ENCODE assay signal across 8 cellular contexts in genomic region chr9:35606138-35606504, GRCh38. TPM values are rescaled to one million over a fixed set of nuclear protein-coding genes. Genes with fewer than 3 reads are reported as not detected.
DNase-seq lines count a peak whose midpoint lies in the region; ATAC-seq and TF ChIP-seq lines count a peak whose summit lies in the region.

No MANE protein-coding gene starts in this region.

- CTCF ChIA-PET in activated CD8-positive, alpha-beta memory T cell treated with anti-CD3 and anti-CD28 coated beads, Interleukin-2, amount 10 ng/mL, durations not matched to agents 7 days and 5 days (lab: Charles Lee): interaction anchor here (1.0 to 4.7 kb wide), 9 partner anchors 11 to 220 kb away, joined by 3 to 63 read pairs (median 17); partner anchors contain the start of genes ARHGEF39, CCDC107, CD72 and RMRP
- CTCF ChIA-PET in activated CD8-positive, alpha-beta T cell treated with anti-CD3 and anti-CD28 coated beads for 36 hours (lab: Charles Lee): interaction anchor here (0.8 to 3.2 kb wide), 5 partner anchors 9 to 206 kb away, joined by 3 to 21 read pairs (median 3); partner anchors contain the start of genes CCDC107, RMRP and SPAG8

- H3K4me3 ChIP-seq in testis: peak overlapping the region; percentile 72 to 89

- H3K27ac ChIP-seq in testis: peak overlapping the region in 1 of 2 donors; percentile 93

- POLR2A ChIA-PET in activated CD8-positive, alpha-beta T cell treated with anti-CD3 and anti-CD28 coated beads for 36 hours (lab: Charles Lee): interaction anchor here (0.6 to 3.1 kb wide), 4 partner anchors 11 to 707 kb away, joined by 3 to 10 read pairs (median 6); no protein-coding TSS in a partner anchor

- no peak for TF ChIP-seq CTCF in activated CD8-positive, alpha-beta T cell treated with anti-CD3 and anti-CD28 coated beads for 36 hours (IDR thresholded peaks at IDR 0.05)
- TF ChIP-seq CTCF in testis (IDR thresholded peaks at IDR 0.05): no peak

- ATAC-seq in activated CD8-positive, alpha-beta memory T cell treated with anti-CD3 and anti-CD28 coated beads, Interleukin-2, amount 10 ng/mL, durations not matched to agents 7 days and 5 days: no peak
- ATAC-seq in activated CD8-positive, alpha-beta T cell treated with anti-CD3 and anti-CD28 coated beads for 36 hours: no peak
- ATAC-seq in GM21717 (IDR thresholded peaks at IDR 0.05; ENCODE audit: unreplicated experiment): no peak

- H3K27ac Mint-ChIP-seq in activated CD8-positive, alpha-beta memory T cell treated with anti-CD3 and anti-CD28 coated beads, Interleukin-2, amount 10 ng/mL, durations not matched to agents 7 days and 5 days: no peak overlapping the region
- no peak overlapping the region for H3K27ac Mint-ChIP-seq in activated CD8-positive, alpha-beta T cell treated with anti-CD3 and anti-CD28 coated beads for 36 hours
- peak overlapping the region; percentile 57 to 85 (median 74) for H3K27ac Mint-ChIP-seq in immature natural killer cell

- no peak for DNase-seq in activated CD8-positive, alpha-beta memory T cell treated with anti-CD3 and anti-CD28 coated beads, Interleukin-2, amount 10 ng/mL, durations not matched to agents 7 days and 5 days
- no peak for DNase-seq in activated CD8-positive, alpha-beta memory T cell treated with anti-CD3 and anti-CD28 coated beads for 24 hours
- peak; percentile 8 for DNase-seq in activated CD8-positive, alpha-beta T cell treated with anti-CD3 and anti-CD28 coated beads for 36 hours
- no peak for DNase-seq in immature natural killer cell
- no peak for DNase-seq in testis
- no peak for DNase-seq in stimulated activated naive CD4-positive, alpha-beta T cell (lab: John Stamatoyannopoulos, UW)
- DNase-seq in kidney glomerular epithelial cell (lab: John Stamatoyannopoulos, UW): no peak

- intact Hi-C loops in activated CD8-positive, alpha-beta T cell treated with anti-CD3 and anti-CD28 coated beads for 36 hours (cut with micrococcal nuclease): no loop called here
- intact Hi-C loops in testis (cut with DNase I; ENCODE audit: low total_unique reads): no loop called here

- H3K9me3 ChIP-seq in testis: no peaks in the 10 kb centered on the region

- peak overlapping the region; percentile 71 for H3K4me3 Mint-ChIP-seq in activated CD8-positive, alpha-beta memory T cell treated with anti-CD3 and anti-CD28 coated beads, Interleukin-2, amount 10 ng/mL, durations not matched to agents 7 days and 5 days
- peak overlapping the region; percentile 82 for H3K4me3 Mint-ChIP-seq in activated CD8-positive, alpha-beta T cell treated with anti-CD3 and anti-CD28 coated beads for 36 hours
- peak overlapping the region; percentile 81 to 84 (median 82) for H3K4me3 Mint-ChIP-seq in immature natural killer cell

- peaks cover 14% of the 10 kb centered on the region for H3K4me1 ChIP-seq in testis

- no peaks in the 10 kb centered on the region for H3K27me3 ChIP-seq in testis

- H3K27me3 Mint-ChIP-seq in activated CD8-positive, alpha-beta memory T cell treated with anti-CD3 and anti-CD28 coated beads, Interleukin-2, amount 10 ng/mL, durations not matched to agents 7 days and 5 days: no peaks in the 10 kb centered on the region
- no peaks in the 10 kb centered on the region for H3K27me3 Mint-ChIP-seq in activated CD8-positive, alpha-beta T cell treated with anti-CD3 and anti-CD28 coated beads for 36 hours
- H3K27me3 Mint-ChIP-seq in immature natural killer cell (ENCODE audit: low read depth in 3 of 3): peaks cover 6 to 12% (median 11%) of the 10 kb centered on the region in 3 donors

- H3K9me3 Mint-ChIP-seq in activated CD8-positive, alpha-beta memory T cell treated with anti-CD3 and anti-CD28 coated beads, Interleukin-2, amount 10 ng/mL, durations not matched to agents 7 days and 5 days (ENCODE audit: low read depth): no peaks in the 10 kb centered on the region
- H3K9me3 Mint-ChIP-seq in activated CD8-positive, alpha-beta T cell treated with anti-CD3 and anti-CD28 coated beads for 36 hours: no peaks in the 10 kb centered on the region
- H3K9me3 Mint-ChIP-seq in immature natural killer cell: peaks cover 0 to 2% (median 0%) of the 10 kb centered on the region in 6 donors

- no peaks in the 10 kb centered on the region for H3K36me3 ChIP-seq in testis (ENCODE audit: low read depth, missing control alignments)

- H3K4me1 Mint-ChIP-seq in activated CD8-positive, alpha-beta memory T cell treated with anti-CD3 and anti-CD28 coated beads, Interleukin-2, amount 10 ng/mL, durations not matched to agents 7 days and 5 days: peaks cover 30% of the 10 kb centered on the region
- H3K4me1 Mint-ChIP-seq in activated CD8-positive, alpha-beta T cell treated with anti-CD3 and anti-CD28 coated beads for 36 hours (ENCODE audit: low read depth): peaks cover 28% of the 10 kb centered on the region
- peaks cover 45 to 50% of the 10 kb centered on the region in 2 donors for H3K4me1 Mint-ChIP-seq in immature natural killer cell

- H3K36me3 Mint-ChIP-seq in activated CD8-positive, alpha-beta memory T cell treated with anti-CD3 and anti-CD28 coated beads, Interleukin-2, amount 10 ng/mL, durations not matched to agents 7 days and 5 days: peaks cover 11% of the 10 kb centered on the region
- peaks cover 23% of the 10 kb centered on the region for H3K36me3 Mint-ChIP-seq in activated CD8-positive, alpha-beta T cell treated with anti-CD3 and anti-CD28 coated beads for 36 hours (ENCODE audit: low read depth)
- H3K36me3 Mint-ChIP-seq in immature natural killer cell: peaks cover 0 to 12% (median 7%) of the 10 kb centered on the region in 3 donors

- 0 to 3% methylated on average over 5 of the region's 5 CpGs for WGBS in testis, 2 donors

- TF ChIP-seq POLR2A in testis (IDR thresholded peaks at IDR 0.05): no peak

RNA-seq across cellular contexts. Expression of gene TESK1, which starts 1.1 kb away (rescaled TPM):
- total RNA-seq in activated CD8-positive, alpha-beta memory T cell treated with anti-CD3 and anti-CD28 coated beads, Interleukin-2, amount 10 ng/mL, durations not matched to agents 7 days and 5 days: 10 to 100 TPM; 27.9 to 37.1 TPM
- 10 to 100 TPM; 26.1 to 26.9 TPM for total RNA-seq in activated CD8-positive, alpha-beta T cell treated with anti-CD3 and anti-CD28 coated beads for 36 hours
- polyA plus RNA-seq in immature natural killer cell (10 to 100 TPM in 1 of 3 donors, 1 to 10 TPM in 2; 6.5 to 23.7 (median 8.1) TPM), testis (ENCODE audit: insufficient read depth, low read depth, low replicate concordance) (92.6 TPM)
- 100 to 1,000 TPM in 1 of 2 donors, 10 to 100 TPM in 1; 89.6 to 104 TPM for total RNA-seq in testis

RNA-seq across cellular contexts. Expression of gene CD72, which starts 12.1 kb away (rescaled TPM):
- 10 to 100 TPM; 11.4 to 11.9 TPM for total RNA-seq in activated CD8-positive, alpha-beta memory T cell treated with anti-CD3 and anti-CD28 coated beads, Interleukin-2, amount 10 ng/mL, durations not matched to agents 7 days and 5 days
- 10 to 100 TPM; 13.1 to 15.5 TPM for total RNA-seq in activated CD8-positive, alpha-beta T cell treated with anti-CD3 and anti-CD28 coated beads for 36 hours
- polyA plus RNA-seq in immature natural killer cell: 10 to 100 TPM in 2 of 3 donors, 1 to 10 TPM in 1; 6.2 to 18.4 (median 10.1) TPM
- under 1 TPM; 0.63 to 0.99 TPM for total RNA-seq in testis
- polyA plus RNA-seq in testis (ENCODE audit: insufficient read depth, low read depth, low replicate concordance): 3.2 TPM

RNA-seq across cellular contexts. Expression of gene SIT1, which starts 44.6 kb away (rescaled TPM):
- 100 to 1,000 TPM; 144 to 155 TPM for total RNA-seq in activated CD8-positive, alpha-beta memory T cell treated with anti-CD3 and anti-CD28 coated beads, Interleukin-2, amount 10 ng/mL, durations not matched to agents 7 days and 5 days
- total RNA-seq in activated CD8-positive, alpha-beta T cell treated with anti-CD3 and anti-CD28 coated beads for 36 hours: 100 to 1,000 TPM in 1 of 2 experiments, 10 to 100 TPM in 1; 99.9 to 102 TPM
- polyA plus RNA-seq in immature natural killer cell (1 to 10 TPM in 1 of 3 donors, under 1 TPM in 2; 0.26 to 1.4 (median 0.49) TPM), testis (ENCODE audit: insufficient read depth, low read depth, low replicate concordance) (1.6 TPM)
- under 1 TPM in 1 of 2 donors, not detected in 1; 0.43 TPM for total RNA-seq in testis

RNA-seq across cellular contexts. Expression of gene RMRP, which starts 51.7 kb away (rescaled TPM):
- over 10,000 TPM in 1 of 2 experiments, 1,000 to 10,000 TPM in 1; 6,751 to 13,083 TPM for total RNA-seq in activated CD8-positive, alpha-beta memory T cell treated with anti-CD3 and anti-CD28 coated beads, Interleukin-2, amount 10 ng/mL, durations not matched to agents 7 days and 5 days
- over 10,000 TPM; 13,164 to 13,311 TPM for total RNA-seq in activated CD8-positive, alpha-beta T cell treated with anti-CD3 and anti-CD28 coated beads for 36 hours
- 10 to 100 TPM in 1 of 3 donors, not detected in 2; 23.0 TPM for polyA plus RNA-seq in immature natural killer cell
- over 10,000 TPM in 1 of 2 donors, 1,000 to 10,000 TPM in 1; 4,421 to 15,053 TPM for total RNA-seq in testis
- polyA plus RNA-seq in testis (ENCODE audit: insufficient read depth, low read depth, low replicate concordance): not detected

RNA-seq across cellular contexts. Expression of gene CCDC107, which starts 52.0 kb away (rescaled TPM):
- 10 to 100 TPM; 28.7 to 29.4 TPM for total RNA-seq in activated CD8-positive, alpha-beta memory T cell treated with anti-CD3 and anti-CD28 coated beads, Interleukin-2, amount 10 ng/mL, durations not matched to agents 7 days and 5 days
- 10 to 100 TPM; 12.1 to 13.7 TPM for total RNA-seq in activated CD8-positive, alpha-beta T cell treated with anti-CD3 and anti-CD28 coated beads for 36 hours
- polyA plus RNA-seq in immature natural killer cell (100 to 1,000 TPM; 101 to 106 (median 103) TPM), testis (ENCODE audit: insufficient read depth, low read depth, low replicate concordance) (17.2 TPM)
- total RNA-seq in testis: 10 to 100 TPM; 13.4 to 19.0 TPM

Comparison
In these comparisons a context has a peak if more than half of its experiments do, and no peak if none do; other contexts are left out.
1. H3K27ac Mint-ChIP-seq: peak in immature natural killer cell (6 of 6); none in activated CD8-positive, alpha-beta memory T cell treated with anti-CD3 and anti-CD28 coated beads, Interleukin-2, amount 10 ng/mL, durations not matched to agents 7 days and 5 days (single experiment) and activated CD8-positive, alpha-beta T cell treated with anti-CD3 and anti-CD28 coated beads for 36 hours (single experiment).
2. RNA of gene CD72, which starts 12.1 kb away (total RNA-seq): 13.1 to 15.5 TPM in activated CD8-positive, alpha-beta T cell treated with anti-CD3 and anti-CD28 coated beads for 36 hours and 11.4 to 11.9 TPM in activated CD8-positive, alpha-beta memory T cell treated with anti-CD3 and anti-CD28 coated beads, Interleukin-2, amount 10 ng/mL, durations not matched to agents 7 days and 5 days; 0.63 to 0.99 TPM in testis; every median in the first group is over 4 times any median in the second.
3. RNA of gene SIT1, which starts 44.6 kb away (total RNA-seq): 144 to 155 TPM in activated CD8-positive, alpha-beta memory T cell treated with anti-CD3 and anti-CD28 coated beads, Interleukin-2, amount 10 ng/mL, durations not matched to agents 7 days and 5 days and 99.9 to 102 TPM in activated CD8-positive, alpha-beta T cell treated with anti-CD3 and anti-CD28 coated beads for 36 hours; 0.43 TPM in testis; every median in the first group is over 10 times any median in the second.
4. Peak in every context shown above with its lines, with median percentiles within 50 percentile points of each other: H3K4me3 Mint-ChIP-seq.